1 cellular context compared by ENCODE assay signal in the genomic region with DNA sequence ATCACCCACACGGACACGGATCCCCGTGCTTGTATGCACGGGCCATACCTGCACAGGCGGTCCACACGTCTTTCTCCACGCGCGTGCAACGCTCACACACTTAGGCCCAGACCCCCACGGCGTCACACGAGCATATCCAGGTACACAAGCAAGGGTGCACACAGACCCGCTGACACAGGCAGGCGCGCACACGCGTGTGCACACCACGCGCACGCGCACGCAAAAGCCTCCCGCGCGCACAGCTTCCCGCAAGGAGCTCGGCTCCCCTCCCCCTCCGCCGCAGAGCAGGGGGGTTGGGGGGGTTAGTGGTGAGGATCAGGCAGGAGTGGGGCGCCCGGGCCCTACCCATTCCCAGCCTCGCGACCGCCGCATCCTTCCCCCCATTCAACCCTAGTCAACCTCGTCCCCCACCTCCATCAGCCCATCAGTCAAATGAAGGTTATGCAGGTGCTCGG.
A peak's percentile ranks its signal among the peaks of the same experiment; 100 is the strongest.
TF ChIP-seq lines count a peak whose summit lies in the region.

No MANE protein-coding gene starts in this region.

TF ChIP-seq in HepG2, 621 proteins besides CTCF, POLR2A, EP300 and RAD21 (continues in another document):
- TF ChIP-seq ZMYM3 (CRISPR knock-in tag; IDR thresholded peaks at IDR 0.05) (peak; percentile 24; the same call in 1 of the 2 replicates), RBAK (CRISPR knock-in tag; IDR thresholded peaks at IDR 0.05) (peak; percentile 50; the same call in 1 of the 2 replicates), ZBTB38 (CRISPR knock-in tag; IDR thresholded peaks at IDR 0.05) (peak; percentile 43; the same call in 1 of the 2 replicates), ZNF678 (CRISPR knock-in tag; IDR thresholded peaks at IDR 0.05) (0 out of 2 replicates have a peak, but pooled peaks have one; percentile 27), KDM4B (CRISPR knock-in tag; IDR thresholded peaks at IDR 0.05) (no peak), ZNF337 (CRISPR knock-in tag; IDR thresholded peaks at IDR 0.05; ENCODE audit: borderline replicate concordance, low read depth) (0 out of 2 replicates have a peak, but pooled peaks have one; percentile 1), SETDB1 (CRISPR knock-in tag; IDR thresholded peaks at IDR 0.05; ENCODE audit: borderline replicate concordance) (no peak), MAZ (IDR thresholded peaks at IDR 0.05; ENCODE audit: borderline replicate concordance, low read depth, low read length) (no peak), MAZ (CRISPR knock-in tag; IDR thresholded peaks at IDR 0.05; ENCODE audit: low read depth) (no peak; the same call in 1 of the 2 replicates), ZNF619 (CRISPR knock-in tag; IDR thresholded peaks at IDR 0.05) (0 out of 2 replicates have a peak, but pooled peaks have one; percentile 67), ZNF33B (CRISPR knock-in tag; IDR thresholded peaks at IDR 0.05) (0 out of 2 replicates have a peak, but pooled peaks have one; percentile 35), FOXO4 (CRISPR knock-in tag; conservative IDR thresholded peaks at IDR 0.05) (0 out of 2 replicates have a peak, but pooled peaks have one; percentile 51), FOXA1 (IDR thresholded peaks at IDR 0.05) (no peak), FOXA1 (CRISPR knock-in tag; IDR thresholded peaks at IDR 0.05) (0 out of 2 replicates have a peak, but pooled peaks have one; percentile 4), ZNF30 (CRISPR knock-in tag; IDR thresholded peaks at IDR 0.05) (0 out of 2 replicates have a peak, but pooled peaks have one; percentile 80), ZNF430 (CRISPR knock-in tag; IDR thresholded peaks at IDR 0.05) (0 out of 2 replicates have a peak, but pooled peaks have one; percentile 12), SIN3B (IDR thresholded peaks at IDR 0.05; ENCODE audit: low read length) (no peak), ZFP91 (CRISPR knock-in tag; IDR thresholded peaks at IDR 0.05; ENCODE audit: borderline replicate concordance) (peak; percentile 69; the same call in 1 of the 2 replicates), BRCA1 (CRISPR knock-in tag; IDR thresholded peaks at IDR 0.05) (no peak), ZNF572 (CRISPR knock-in tag; IDR thresholded peaks at IDR 0.05) (0 out of 2 replicates have a peak, but pooled peaks have one; percentile 70), PAF1 (CRISPR knock-in tag; IDR thresholded peaks at IDR 0.05) (no peak), ZNF432 (CRISPR knock-in tag; IDR thresholded peaks at IDR 0.05; ENCODE audit: borderline replicate concordance) (no peak), PHF8 (CRISPR knock-in tag; IDR thresholded peaks at IDR 0.05) (peak; percentile 46), PPARG (CRISPR knock-in tag; conservative IDR thresholded peaks at IDR 0.05) (no peak), MTA1 (CRISPR knock-in tag; IDR thresholded peaks at IDR 0.05; ENCODE audit: borderline replicate concordance) (peak; percentile 57; the same call in 1 of the 2 replicates), PRMT3 (CRISPR knock-in tag; IDR thresholded peaks at IDR 0.05; ENCODE audit: borderline replicate concordance, low read depth) (0 out of 2 replicates have a peak, but pooled peaks have one; percentile 24), ZNF281 (CRISPR knock-in tag; IDR thresholded peaks at IDR 0.05; ENCODE audit: borderline replicate concordance) (peak; percentile 78), ZNF83 (CRISPR knock-in tag; IDR thresholded peaks at IDR 0.05; ENCODE audit: borderline replicate concordance) (no peak), SP140L (CRISPR knock-in tag; IDR thresholded peaks at IDR 0.05; ENCODE audit: borderline replicate concordance) (no peak), ZBTB33 (CRISPR knock-in tag; IDR thresholded peaks at IDR 0.05) (peak; percentile 2; the same call in 1 of the 2 replicates), ATF7 (IDR thresholded peaks at IDR 0.05) (no peak), ATF7 (CRISPR knock-in tag; IDR thresholded peaks at IDR 0.05) (0 out of 2 replicates have a peak, but pooled peaks have one; percentile 42), HNF4A (CRISPR knock-in tag; IDR thresholded peaks at IDR 0.05) (no peak), IRF9 (CRISPR knock-in tag; IDR thresholded peaks at IDR 0.05; ENCODE audit: borderline replicate concordance) (0 out of 2 replicates have a peak, but pooled peaks have one; percentile 23), HDAC6 (IDR thresholded peaks at IDR 0.05; ENCODE audit: low read depth, low read length) (no peak), PATZ1 (CRISPR knock-in tag; IDR thresholded peaks at IDR 0.05) (peak; percentile 34; the same call in 1 of the 2 replicates), ZNF160 (CRISPR knock-in tag; IDR thresholded peaks at IDR 0.05) (0 out of 2 replicates have a peak, but pooled peaks have one; percentile 5), ZBTB20 (CRISPR knock-in tag; IDR thresholded peaks at IDR 0.05; ENCODE audit: borderline replicate concordance, low read depth) (peak; percentile 50; the same call in 1 of the 2 replicates), ZBTB8A (CRISPR knock-in tag; IDR thresholded peaks at IDR 0.05; ENCODE audit: borderline replicate concordance, low read depth) (no peak)
- TF ChIP-seq, protein P1, sequence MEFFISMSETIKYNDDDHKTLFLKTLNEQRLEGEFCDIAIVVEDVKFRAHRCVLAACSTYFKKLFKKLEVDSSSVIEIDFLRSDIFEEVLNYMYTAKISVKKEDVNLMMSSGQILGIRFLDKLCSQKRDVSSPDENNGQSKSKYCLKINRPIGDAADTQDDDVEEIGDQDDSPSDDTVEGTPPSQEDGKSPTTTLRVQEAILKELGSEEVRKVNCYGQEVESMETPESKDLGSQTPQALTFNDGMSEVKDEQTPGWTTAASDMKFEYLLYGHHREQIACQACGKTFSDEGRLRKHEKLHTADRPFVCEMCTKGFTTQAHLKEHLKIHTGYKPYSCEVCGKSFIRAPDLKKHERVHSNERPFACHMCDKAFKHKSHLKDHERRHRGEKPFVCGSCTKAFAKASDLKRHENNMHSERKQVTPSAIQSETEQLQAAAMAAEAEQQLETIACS (CRISPR knock-in tag; IDR thresholded peaks at IDR 0.05): peak; percentile 92
- TF ChIP-seq, protein P2, sequence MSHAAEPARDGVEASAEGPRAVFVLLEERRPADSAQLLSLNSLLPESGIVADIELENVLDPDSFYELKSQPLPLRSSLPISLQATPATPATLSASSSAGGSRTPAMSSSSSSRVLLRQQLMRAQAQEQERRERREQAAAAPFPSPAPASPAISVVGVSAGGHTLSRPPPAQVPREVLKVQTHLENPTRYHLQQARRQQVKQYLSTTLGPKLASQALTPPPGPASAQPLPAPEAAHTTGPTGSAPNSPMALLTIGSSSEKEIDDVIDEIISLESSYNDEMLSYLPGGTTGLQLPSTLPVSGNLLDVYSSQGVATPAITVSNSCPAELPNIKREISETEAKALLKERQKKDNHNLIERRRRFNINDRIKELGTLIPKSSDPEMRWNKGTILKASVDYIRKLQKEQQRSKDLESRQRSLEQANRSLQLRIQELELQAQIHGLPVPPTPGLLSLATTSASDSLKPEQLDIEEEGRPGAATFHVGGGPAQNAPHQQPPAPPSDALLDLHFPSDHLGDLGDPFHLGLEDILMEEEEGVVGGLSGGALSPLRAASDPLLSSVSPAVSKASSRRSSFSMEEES (CRISPR knock-in tag; IDR thresholded peaks at IDR 0.05): peak; percentile 6; the same call in 1 of the 2 replicates
